15 cellular contexts compared by ENCODE assay signal in the genomic region with DNA sequence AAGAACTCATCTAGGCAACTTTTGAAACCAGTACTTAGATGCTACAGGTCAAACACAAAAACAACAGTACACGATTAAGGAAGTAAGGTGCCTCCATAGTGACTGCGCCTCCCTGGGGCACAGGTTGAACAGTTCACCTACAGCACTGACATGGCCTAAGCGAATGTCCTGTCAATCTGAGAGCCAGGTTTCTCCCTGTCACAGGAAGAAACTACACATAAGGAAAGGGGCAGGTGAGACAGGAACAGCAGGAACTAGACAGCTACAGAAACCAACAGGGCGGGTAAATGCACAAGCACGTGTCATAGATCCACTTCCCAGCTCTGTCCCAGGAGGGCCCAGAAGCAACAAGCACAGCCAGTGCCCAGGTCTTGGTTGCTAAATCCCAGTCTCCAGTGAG. TPM values are rescaled to one million over a fixed set of nuclear protein-coding genes. Genes with fewer than 3 reads are reported as not detected.
A peak's percentile ranks its signal among the peaks of the same experiment; 100 is the strongest.
DNase-seq lines count a peak whose midpoint lies in the region; ATAC-seq, FAIRE-seq and TF ChIP-seq lines count a peak whose summit lies in the region.
"Had no signal": no experiment of that assay in that cellular context is flagged by ENCODE, and none has a peak within 500 bp of the region (broad histone marks: within the 10 kb centered on the region; RNA-seq: fewer than 3 reads in every experiment).

No MANE protein-coding gene starts in this region.

- H3K27ac ChIP-seq in CD4-positive, CD25-positive, alpha-beta regulatory T cell (ENCODE audit: insufficient read depth, low read length, poor library complexity, severe bottlenecking) = no peak overlapping the region
- no peak overlapping the region for H3K27ac ChIP-seq in HEK293 (ENCODE audit: extremely low read depth, low read depth, low read length)
- no peak overlapping the region for H3K27ac ChIP-seq in K562 (ENCODE audit: extremely low read depth, low read depth, low read length)
- H3K27ac ChIP-seq in OCI-LY7 (ENCODE audit: low read depth, low read length, poor library complexity, severe bottlenecking) = no peak overlapping the region

- ATAC-seq in CD4-positive, CD25-positive, alpha-beta regulatory T cell (ENCODE audit: low read depth in 2 of 2) = no peak
- peak; percentile 28 for ATAC-seq in K562

- no peaks in the 10 kb centered on the region for H3K9me2 ChIP-seq in OCI-LY7 (ENCODE audit: insufficient read depth, low read length)

- H2AFZ ChIP-seq in K562 (ENCODE audit: low read depth, low read length) (no peak overlapping the region), OCI-LY7 (ENCODE audit: low read length) (no peak overlapping the region)

- no peak for FAIRE-seq in K562 (lab: Jason Lieb, UNC)

- no peaks in the 10 kb centered on the region for H3K27me3 ChIP-seq in CD4-positive, CD25-positive, alpha-beta regulatory T cell (ENCODE audit: control insufficient read depth, insufficient read depth, low read length)
- H3K27me3 ChIP-seq in K562 (ENCODE audit: control insufficient read depth in 2 of 2, insufficient read depth in 2 of 2, low read length in 2 of 2) = no peaks in the 10 kb centered on the region
- H3K27me3 ChIP-seq: BE2C had no signal

- H3K9ac ChIP-seq in K562 (ENCODE audit: insufficient read depth in 1 of 2, low read depth in 2 of 2, low read length in 2 of 2) = peak overlapping the region in 1 of 2 experiments; percentile 33; a peak in 1 of 4 replicates

- no peak for TF ChIP-seq EP300 in K562 (IDR thresholded peaks at IDR 0.05; ENCODE audit: low read length)

- intact Hi-C loops in K562 (cut with micrococcal nuclease) = no loop called here
- intact Hi-C loops in OCI-LY7 (cut with micrococcal nuclease; ENCODE audit: unreplicated experiment) = no loop called here

- H3K36me3 Mint-ChIP-seq in CD4-positive, CD25-positive, alpha-beta regulatory T cell = peaks cover 8% of the 10 kb centered on the region
- peaks cover 53% of the 10 kb centered on the region for H3K36me3 Mint-ChIP-seq in nephron progenitor cell (ENCODE audit: low read depth)

- no peak overlapping the region for H3K4me3 Mint-ChIP-seq in CD4-positive, CD25-positive, alpha-beta regulatory T cell
- no peak overlapping the region for H3K4me3 Mint-ChIP-seq in nephron progenitor cell
- H3K4me3 Mint-ChIP-seq: CD4-positive, alpha-beta memory T cell; IgD-negative memory B cell had no signal

- CTCF ChIA-PET in HEK293 (lab: Yijun Ruan, JAX) (interaction anchor here (1.2 to 2.7 kb wide), 2 partner anchors 9 to 140 kb away, joined by 3 to 15 read pairs; a partner anchor contains a TSS), K562 (lab: Yijun Ruan, JAX; ENCODE audit: low intra/inter-chr PET ratio) (no interaction called here), OCI-LY7 (lab: Charles Lee; ENCODE audit: unreplicated experiment) (no interaction called here)

- no peaks in the 10 kb centered on the region for H4K20me1 ChIP-seq in K562 (replicated peaks; ENCODE audit: control insufficient read depth, insufficient read depth, low read length)
- no peaks in the 10 kb centered on the region for H4K20me1 ChIP-seq in OCI-LY7 (ENCODE audit: insufficient read depth, low read length)

- no peaks in the 10 kb centered on the region for H3K9me1 ChIP-seq in K562 (ENCODE audit: control insufficient read depth, insufficient read depth, low read length)

- TF ChIP-seq POLR2A in K562 (conservative IDR thresholded peaks at IDR 0.05) = no peak

- H3K9me3 Mint-ChIP-seq in CD4-positive, CD25-positive, alpha-beta regulatory T cell = no peaks in the 10 kb centered on the region
- H3K9me3 Mint-ChIP-seq in nephron progenitor cell = no peaks in the 10 kb centered on the region
- H3K9me3 Mint-ChIP-seq: IgD-negative memory B cell had no signal

- H3K4me1 Mint-ChIP-seq in CD4-positive, CD25-positive, alpha-beta regulatory T cell = peaks cover 0 to 7% (median 4%) of the 10 kb centered on the region in 4 donors
- H3K4me1 Mint-ChIP-seq in nephron progenitor cell = no peaks in the 10 kb centered on the region

- H3K27me3 Mint-ChIP-seq in CD4-positive, CD25-positive, alpha-beta regulatory T cell = no peaks in the 10 kb centered on the region
- H3K27me3 Mint-ChIP-seq in nephron progenitor cell (ENCODE audit: low read depth, poor library complexity) = no peaks in the 10 kb centered on the region
- H3K27me3 Mint-ChIP-seq: CD4-positive, alpha-beta memory T cell; IgD-negative memory B cell had no signal

- H3K4me3 ChIP-seq in CD4-positive, CD25-positive, alpha-beta regulatory T cell (ENCODE audit: low read depth, low read length) = no peak overlapping the region
- H3K4me3 ChIP-seq in HEK293 (ENCODE audit: low read depth, low read length) (no peak overlapping the region), K562 (no peak overlapping the region), OCI-LY7 (ENCODE audit: low read depth, low read length, poor library complexity, severe bottlenecking) (no peak overlapping the region)
- H3K4me3 ChIP-seq: HAP-1 had no signal

- POLR2A ChIA-PET in HEK293 (lab: Yijun Ruan, JAX) (interaction anchor here (0.6 to 3.2 kb wide), 4 partner anchors 9 to 45 kb away, joined by 3 to 9 read pairs (median 3); a partner anchor contains a TSS), K562 (lab: Yijun Ruan, JAX) (interaction anchor here (0.6 to 1.7 kb wide), 4 partner anchors 9 to 356 kb away, joined by 3 to 4 read pairs (median 4); no protein-coding TSS in a partner anchor), OCI-LY7 (lab: Charles Lee) (interaction anchor here (1.1 kb wide), 1 partner anchor 13 kb away, joined by 3 read pairs; no protein-coding TSS in a partner anchor)

- H3K4me2 ChIP-seq in K562 (ENCODE audit: insufficient read depth, low read length) (no peak overlapping the region), OCI-LY7 (ENCODE audit: low read length) (no peak overlapping the region)

- no peak for TF ChIP-seq RAD21 in K562 (CRISPR knock-in tag; conservative IDR thresholded peaks at IDR 0.05 in 1 of 2, IDR thresholded peaks at IDR 0.05 in 1 of 2)

- H3K27ac Mint-ChIP-seq in CD4-positive, CD25-positive, alpha-beta regulatory T cell = peak overlapping the region in 2 of 3 donors; percentile 29 to 38
- H3K27ac Mint-ChIP-seq in nephron progenitor cell = peak overlapping the region; percentile 74
- H3K27ac Mint-ChIP-seq: CD4-positive, alpha-beta memory T cell had no signal

- no peak for DNase-seq in CD4-positive, CD25-positive, alpha-beta regulatory T cell
- DNase-seq in K562 (ENCODE audit: extremely low read depth in 1 of 4, low spot score in 3 of 4) (peak in 1 of 4 experiments; percentile 3), nephron progenitor cell (no peak), OCI-M1 (lab: John Stamatoyannopoulos, UW) (no peak), NCI-H1417 treated with DMSO at 0.1 percent for 48 hours (lab: John Stamatoyannopoulos, UW) (no peak), OCI-LY7 (ENCODE audit: low spot score) (no peak)
- DNase-seq: BE2C; CD4-positive, alpha-beta memory T cell; NCI-H1105 treated with DMSO at 0.1 percent for 48 hours; NCI-H187; NCI-H345; NCI-H69 had no signal

- BruUV-seq in K562 (replicated peaks; lab: Mats Ljungman, UMichigan) (no TSS peak), OCI-LY7 (replicated peaks; lab: Mats Ljungman, UMichigan) (no TSS peak)

- no peaks in the 10 kb centered on the region for H3K4me1 ChIP-seq in CD4-positive, CD25-positive, alpha-beta regulatory T cell (ENCODE audit: control insufficient read depth, insufficient read depth, low read length, poor library complexity, severe bottlenecking)
- no peaks in the 10 kb centered on the region for H3K4me1 ChIP-seq in HEK293 (ENCODE audit: control insufficient read depth, insufficient read depth, low read length)
- peaks cover 0 to 4% of the 10 kb centered on the region in 2 experiments; a peak in 1 of 5 replicates for H3K4me1 ChIP-seq in K562 (replicated peaks in 1 of 2; ENCODE audit: control insufficient read depth in 2 of 2, insufficient read depth in 2 of 2, low read length in 2 of 2)
- peaks cover 8% of the 10 kb centered on the region for H3K4me1 ChIP-seq in OCI-LY7 (ENCODE audit: insufficient read depth, low read length, poor library complexity, severe bottlenecking)
- H3K4me1 ChIP-seq: BE2C, HAP-1 had no signal

- H3K36me3 ChIP-seq in CD4-positive, CD25-positive, alpha-beta regulatory T cell (ENCODE audit: control insufficient read depth, insufficient read depth, low read length) = peaks cover 14% of the 10 kb centered on the region
- peaks cover 55 to 67% of the 10 kb centered on the region in 2 experiments for H3K36me3 ChIP-seq in HEK293 (ENCODE audit: control insufficient read depth in 2 of 2, insufficient read depth in 1 of 2, low read length in 2 of 2)
- peaks cover 58% of the 10 kb centered on the region for H3K36me3 ChIP-seq in K562 (ENCODE audit: control insufficient read depth, insufficient read depth, low read length)
- H3K36me3 ChIP-seq in OCI-LY7 (ENCODE audit: insufficient read depth, low read length) = peaks cover 78% of the 10 kb centered on the region

- H3K9me3 ChIP-seq in CD4-positive, CD25-positive, alpha-beta regulatory T cell (ENCODE audit: control insufficient read depth in 2 of 2, low read length in 2 of 2) = no peaks in the 10 kb centered on the region
- H3K9me3 ChIP-seq in HEK293 (ENCODE audit: control insufficient read depth, insufficient read depth, low read depth, low read length) (no peaks in the 10 kb centered on the region), K562 (replicated peaks; ENCODE audit: control insufficient read depth, insufficient read depth, low read depth, low read length) (no peaks in the 10 kb centered on the region), OCI-LY7 (ENCODE audit: low read length) (no peaks in the 10 kb centered on the region)
- H3K9me3 ChIP-seq: BE2C, HAP-1 had no signal

- no peaks in the 10 kb centered on the region; the same call in 2 of the 3 replicates for H3K79me2 ChIP-seq in K562 (ENCODE audit: control insufficient read depth, insufficient read depth, low read length)
- 0 out of 2 replicates have a peak, but pooled peaks cover 5% of the 10 kb centered on the region for H3K79me2 ChIP-seq in OCI-LY7 (ENCODE audit: insufficient read depth, low read depth, low read length)

- whole genome bisulfite sequencing in K562 (ENCODE audit: insufficient coverage, low coverage, missing lambda C conversion rate) = 95% methylated on average over 5 of the region's 5 CpGs

- in situ Hi-C loops in K562 (cut with MboI) = no loop called here

- TF ChIP-seq CTCF in HEK293 (tag by site-specific recombination; IDR thresholded peaks at IDR 0.05) (no peak), K562 (IDR thresholded peaks at IDR 0.05 in 2 of 3, conservative IDR thresholded peaks at IDR 0.05 in 1 of 3; ENCODE audit: insufficient read depth in 2 of 3, low read depth in 1 of 3, low read length in 3 of 3) (no peak), nephron progenitor cell (IDR thresholded peaks at IDR 0.05) (no peak), OCI-LY7 (conservative IDR thresholded peaks at IDR 0.05; ENCODE audit: low read length) (no peak)

RNA-seq across cellular contexts. Expression of a gene that starts 8.0 kb away (rescaled TPM):
- total RNA-seq in CD4-positive, CD25-positive, alpha-beta regulatory T cell = 578 TPM
- polyA plus RNA-seq in CD4-positive, CD25-positive, alpha-beta regulatory T cell = 100 to 1,000 TPM in 2 of 4 donors, 10 to 100 TPM in 2; 91.4 to 141 (median 99.4) TPM
- total RNA-seq in K562 (2011; cell fraction: chromatin; rRNA removed; ENCODE audit: low replicate concordance) = 54.5 and 180 TPM in 2 replicates
- 155 and 173 TPM in 2 replicates for total RNA-seq in K562 (2011; cell fraction: nucleolus; rRNA removed)
- total RNA-seq in K562 (2011; cell fraction: nucleoplasm; rRNA removed) = 62.4 and 82.4 TPM in 2 replicates
- total RNA-seq in K562 (2014; rRNA removed) = 110 and 146 TPM in 2 replicates
- 39.8 and 58.3 TPM in 2 replicates for total RNA-seq in K562 (2014; rRNA removed; fragmentation: Illumina TruSeq; extraction: Trizol)
- 105 and 107 TPM in 2 replicates for total RNA-seq in K562 (2015; rRNA removed; fragmentation: Illumina TruSeq; extraction: Trizol)
- total RNA-seq in K562 (2021) = 321 and 340 TPM in 2 replicates
- polyA plus RNA-seq in K562 (2011; rRNA removed) = 23.4 and 33.4 TPM in 2 replicates
- polyA plus RNA-seq in K562 (2011; cell fraction: cytosol; rRNA removed) = 25.4 and 72.4 TPM in 2 replicates
- 85.3 and 131 TPM in 2 replicates for polyA plus RNA-seq in K562 (2011; cell fraction: nucleus; rRNA removed)
- polyA plus RNA-seq in K562 (2012) = 235 and 249 TPM in 2 replicates
- 129 and 227 TPM in 2 replicates for polyA plus RNA-seq in K562 (2014; fragmentation: Illumina TruSeq; extraction: Trizol)
- polyA plus RNA-seq in K562 (2014; fragmentation: Nextera tagmentation; extraction: Ambion mirVana) = 10 to 100 TPM in 1 of 2 experiments, 1 to 10 TPM in 1; 9.6 to 11.2 TPM
- 97.6 and 114 TPM in 2 replicates for polyA plus RNA-seq in K562 (2014; rRNA removed)
- 8.6 and 11.9 TPM in 2 replicates for polyA minus RNA-seq in K562 (2011; rRNA and poly(A)+ RNA removed)
- 45.1 and 68.4 TPM in 2 replicates for polyA minus RNA-seq in K562 (2011; cell fraction: cytosol; rRNA and poly(A)+ RNA removed)
- 61.9 and 68.2 TPM in 2 replicates for polyA minus RNA-seq in K562 (2011; cell fraction: nucleus; rRNA and poly(A)+ RNA removed)
- total RNA-seq in OCI-LY7 (2014; rRNA removed; shearing (Covaris generic)) = 233 and 265 TPM in 2 replicates
- 663 and 715 TPM in 2 replicates for total RNA-seq in OCI-LY7 (2022)

RNA-seq across cellular contexts. Expression of a gene that starts 12.3 kb away (rescaled TPM):
- total RNA-seq in CD4-positive, CD25-positive, alpha-beta regulatory T cell = 90.9 TPM
- polyA plus RNA-seq in CD4-positive, CD25-positive, alpha-beta regulatory T cell = 10 to 100 TPM; 24.8 to 57.6 (median 39.6) TPM
- total RNA-seq in K562 (2011; cell fraction: chromatin; rRNA removed; ENCODE audit: low replicate concordance) = 29.1 and 64.1 TPM in 2 replicates
- total RNA-seq in K562 (2011; cell fraction: nucleolus; rRNA removed) = 70.7 and 78.0 TPM in 2 replicates
- total RNA-seq in K562 (2011; cell fraction: nucleoplasm; rRNA removed) = 41.9 and 54.1 TPM in 2 replicates
- 416 and 428 TPM in 2 replicates for total RNA-seq in K562 (2014; rRNA removed)
- total RNA-seq in K562 (2014; rRNA removed; fragmentation: Illumina TruSeq; extraction: Trizol) = 74.3 and 99.3 TPM in 2 replicates
- total RNA-seq in K562 (2015; rRNA removed; fragmentation: Illumina TruSeq; extraction: Trizol) = 225 and 227 TPM in 2 replicates
- 279 and 283 TPM in 2 replicates for total RNA-seq in K562 (2021)
- polyA plus RNA-seq in K562 (2011; rRNA removed) = 97.2 and 103 TPM in 2 replicates
- 93.7 and 166 TPM in 2 replicates for polyA plus RNA-seq in K562 (2011; cell fraction: cytosol; rRNA removed)
- 98.4 and 110 TPM in 2 replicates for polyA plus RNA-seq in K562 (2011; cell fraction: nucleus; rRNA removed)
- 112 and 177 TPM in 2 replicates for polyA plus RNA-seq in K562 (2012)
- 147 and 154 TPM in 2 replicates for polyA plus RNA-seq in K562 (2014; fragmentation: Illumina TruSeq; extraction: Trizol)
- polyA plus RNA-seq in K562 (2014; fragmentation: Nextera tagmentation; extraction: Ambion mirVana) = 1 to 10 TPM; 1.9 to 3.7 TPM
- polyA plus RNA-seq in K562 (2014; rRNA removed) = 206 and 253 TPM in 2 replicates
- polyA minus RNA-seq in K562 (2011; rRNA and poly(A)+ RNA removed) = 101 and 147 TPM in 2 replicates
- 92.8 and 121 TPM in 2 replicates for polyA minus RNA-seq in K562 (2011; cell fraction: cytosol; rRNA and poly(A)+ RNA removed)
- 36.5 and 40.0 TPM in 2 replicates for polyA minus RNA-seq in K562 (2011; cell fraction: nucleus; rRNA and poly(A)+ RNA removed)
- 474 and 621 TPM in 2 replicates for total RNA-seq in OCI-LY7 (2014; rRNA removed; shearing (Covaris generic))
- 377 and 431 TPM in 2 replicates for total RNA-seq in OCI-LY7 (2022)

RNA-seq across cellular contexts. Expression of a gene that starts 12.4 kb away (rescaled TPM):
- 44.4 TPM for total RNA-seq in CD4-positive, CD25-positive, alpha-beta regulatory T cell
- 100 to 1,000 TPM; 262 to 331 (median 290) TPM for polyA plus RNA-seq in CD4-positive, CD25-positive, alpha-beta regulatory T cell
- 37.2 and 84.5 TPM in 2 replicates for total RNA-seq in K562 (2011; cell fraction: chromatin; rRNA removed; ENCODE audit: low replicate concordance)
- 109 and 116 TPM in 2 replicates for total RNA-seq in K562 (2011; cell fraction: nucleolus; rRNA removed)
- 83.3 and 88.4 TPM in 2 replicates for total RNA-seq in K562 (2011; cell fraction: nucleoplasm; rRNA removed)
- total RNA-seq in K562 (2014; rRNA removed) = 220 and 252 TPM in 2 replicates
- 32.5 and 41.2 TPM in 2 replicates for total RNA-seq in K562 (2014; rRNA removed; fragmentation: Illumina TruSeq; extraction: Trizol)
- 105 and 111 TPM in 2 replicates for total RNA-seq in K562 (2015; rRNA removed; fragmentation: Illumina TruSeq; extraction: Trizol)
- 214 and 217 TPM in 2 replicates for total RNA-seq in K562 (2021)
- polyA plus RNA-seq in K562 (2011; rRNA removed) = 238 and 354 TPM in 2 replicates
- polyA plus RNA-seq in K562 (2011; cell fraction: cytosol; rRNA removed) = 720 and 811 TPM in 2 replicates
- 288 and 348 TPM in 2 replicates for polyA plus RNA-seq in K562 (2011; cell fraction: nucleus; rRNA removed)
- 288 and 382 TPM in 2 replicates for polyA plus RNA-seq in K562 (2012)
- polyA plus RNA-seq in K562 (2014; fragmentation: Illumina TruSeq; extraction: Trizol) = 57.2 and 105 TPM in 2 replicates
- 100 to 1,000 TPM; 154 to 255 TPM for polyA plus RNA-seq in K562 (2014; fragmentation: Nextera tagmentation; extraction: Ambion mirVana)
- polyA plus RNA-seq in K562 (2014; rRNA removed) = 318 and 338 TPM in 2 replicates
- polyA minus RNA-seq in K562 (2011; rRNA and poly(A)+ RNA removed) = 56.1 and 67.4 TPM in 2 replicates
- 52.4 and 82.6 TPM in 2 replicates for polyA minus RNA-seq in K562 (2011; cell fraction: cytosol; rRNA and poly(A)+ RNA removed)
- polyA minus RNA-seq in K562 (2011; cell fraction: nucleus; rRNA and poly(A)+ RNA removed) = 24.8 and 36.9 TPM in 2 replicates
- total RNA-seq in OCI-LY7 (2014; rRNA removed; shearing (Covaris generic)) = 265 and 315 TPM in 2 replicates
- 225 and 227 TPM in 2 replicates for total RNA-seq in OCI-LY7 (2022)

RNA-seq across cellular contexts. Expression of a gene that starts 18.8 kb away (rescaled TPM):
- total RNA-seq in CD4-positive, CD25-positive, alpha-beta regulatory T cell = 231 TPM
- 100 to 1,000 TPM; 186 to 216 (median 207) TPM for polyA plus RNA-seq in CD4-positive, CD25-positive, alpha-beta regulatory T cell
- 722 and 1,069 TPM in 2 replicates for total RNA-seq in K562 (2011; cell fraction: chromatin; rRNA removed; ENCODE audit: low replicate concordance)
- total RNA-seq in K562 (2011; cell fraction: nucleolus; rRNA removed) = 564 and 610 TPM in 2 replicates
- total RNA-seq in K562 (2011; cell fraction: nucleoplasm; rRNA removed) = 598 and 659 TPM in 2 replicates
- total RNA-seq in K562 (2014; rRNA removed) = 587 and 588 TPM in 2 replicates
- 296 and 325 TPM in 2 replicates for total RNA-seq in K562 (2014; rRNA removed; fragmentation: Illumina TruSeq; extraction: Trizol)
- 404 and 420 TPM in 2 replicates for total RNA-seq in K562 (2015; rRNA removed; fragmentation: Illumina TruSeq; extraction: Trizol)
- 437 and 446 TPM in 2 replicates for total RNA-seq in K562 (2021)
- polyA plus RNA-seq in K562 (2011; rRNA removed) = 75.9 and 116 TPM in 2 replicates
- polyA plus RNA-seq in K562 (2011; cell fraction: cytosol; rRNA removed) = 46.6 and 61.5 TPM in 2 replicates
- 192 and 245 TPM in 2 replicates for polyA plus RNA-seq in K562 (2011; cell fraction: nucleus; rRNA removed)
- 600 and 818 TPM in 2 replicates for polyA plus RNA-seq in K562 (2012)
- 645 and 729 TPM in 2 replicates for polyA plus RNA-seq in K562 (2014; fragmentation: Illumina TruSeq; extraction: Trizol)
- 10 to 100 TPM in 1 of 2 experiments, 1 to 10 TPM in 1; 4.4 to 14.9 TPM for polyA plus RNA-seq in K562 (2014; fragmentation: Nextera tagmentation; extraction: Ambion mirVana)
- 181 and 191 TPM in 2 replicates for polyA plus RNA-seq in K562 (2014; rRNA removed)
- 66.8 and 103 TPM in 2 replicates for polyA minus RNA-seq in K562 (2011; rRNA and poly(A)+ RNA removed)
- polyA minus RNA-seq in K562 (2011; cell fraction: cytosol; rRNA and poly(A)+ RNA removed) = 123 and 191 TPM in 2 replicates
- 89.0 and 193 TPM in 2 replicates for polyA minus RNA-seq in K562 (2011; cell fraction: nucleus; rRNA and poly(A)+ RNA removed)
- 388 and 393 TPM in 2 replicates for total RNA-seq in OCI-LY7 (2014; rRNA removed; shearing (Covaris generic))
- 502 and 577 TPM in 2 replicates for total RNA-seq in OCI-LY7 (2022)

RNA-seq across cellular contexts. Expression of a gene that starts 22.9 kb away (rescaled TPM):
- not detected for total RNA-seq in CD4-positive, CD25-positive, alpha-beta regulatory T cell
- under 1 TPM in 1 of 4 donors, not detected in 3; 0.10 TPM for polyA plus RNA-seq in CD4-positive, CD25-positive, alpha-beta regulatory T cell
- 0.86 and 1.5 TPM in 2 replicates for total RNA-seq in K562 (2011; cell fraction: chromatin; rRNA removed; ENCODE audit: low replicate concordance)
- total RNA-seq in K562 (2011; cell fraction: nucleolus; rRNA removed) = 1.3 TPM in 2 replicates
- 1.2 and 1.4 TPM in 2 replicates for total RNA-seq in K562 (2011; cell fraction: nucleoplasm; rRNA removed)
- total RNA-seq in K562 (2014; rRNA removed) (0.14 and 0.57 TPM in 2 replicates), K562 (2014; rRNA removed; fragmentation: Illumina TruSeq; extraction: Trizol) (0.07 TPM in 1 of 2 replicates, not detected in the other), K562 (2015; rRNA removed; fragmentation: Illumina TruSeq; extraction: Trizol) (0.07 and 0.30 TPM in 2 replicates), K562 (2021) (0.53 and 0.65 TPM in 2 replicates), OCI-LY7 (2022) (2.5 and 2.8 TPM in 2 replicates)
- polyA plus RNA-seq in K562 (2011; rRNA removed) (0.03 and 0.07 TPM in 2 replicates), K562 (2014; fragmentation: Illumina TruSeq; extraction: Trizol) (0.07 TPM in 1 of 2 replicates, not detected in the other), K562 (2014; fragmentation: Nextera tagmentation; extraction: Ambion mirVana) (under 1 TPM; 0.43 to 0.61 TPM), K562 (2014; rRNA removed) (0.07 TPM in 1 of 2 replicates, not detected in the other)
- 0.06 and 0.88 TPM in 2 replicates for polyA plus RNA-seq in K562 (2011; cell fraction: cytosol; rRNA removed)
- polyA plus RNA-seq in K562 (2011; cell fraction: nucleus; rRNA removed) = 0.26 TPM in 1 of 2 replicates, not detected in the other
- 0.52 TPM in 1 of 2 replicates, not detected in the other for polyA plus RNA-seq in K562 (2012)
- polyA minus RNA-seq in K562 (2011; rRNA and poly(A)+ RNA removed) = 0.21 TPM in 2 replicates
- not detected in 2 replicates for polyA minus RNA-seq in K562 (2011; cell fraction: cytosol; rRNA and poly(A)+ RNA removed)
- polyA minus RNA-seq in K562 (2011; cell fraction: nucleus; rRNA and poly(A)+ RNA removed) = 0.40 and 0.78 TPM in 2 replicates
- 3.2 and 3.9 TPM in 2 replicates for total RNA-seq in OCI-LY7 (2014; rRNA removed; shearing (Covaris generic))
- polyA plus RNA-seq: CD4-positive, alpha-beta memory T cell; IgD-negative memory B cell had no signal
